16 cellular contexts compared by ENCODE assay signal in genomic region chr2:190634381-190634780, GRCh38.
"Had no signal": no experiment of that assay in that cellular context is flagged by ENCODE, and none has a peak within 500 bp of the region (broad histone marks: within the 10 kb centered on the region; RNA-seq: fewer than 3 reads in every experiment).

No MANE protein-coding gene starts in this region.

- DNase-seq: activated CD4-positive, alpha-beta T cell treated with anti-CD3 and anti-CD28 coated beads, Interleukin-2, amount 50 U/mL, for 1 hour; activated T-cell treated with anti-CD3 and anti-CD28 coated beads for 4 hours; dorsolateral prefrontal cortex; esophagus squamous epithelium; left colon; occipital lobe; psoas muscle; right lobe of liver; spleen; stimulated activated CD4-positive, alpha-beta T cell treated with anti-CD3 and anti-CD28 coated beads, Interleukin-1b, Interleukin-23, amount 100 ng/mL, for 48 hours; stimulated activated naive B cell treated with anti-CD40 and anti-IgM and Interleukin-4, amounts not matched to agents 10 μg/mL and 1 μg/mL and 100 μg/mL, for 72 hours; substantia nigra; T-helper 17 cell; trophoblast cell had no signal

- H3K4me3 ChIP-seq: dorsolateral prefrontal cortex, esophagus squamous epithelium, psoas muscle, right lobe of liver, spleen had no signal

- ATAC-seq: activated naive CD4-positive, alpha-beta T cell treated with anti-CD3 and anti-CD28 coated beads, Interleukin-2, amount 50 U/mL, for 72 hours; activated T-helper 17 cell treated with anti-CD3 and anti-CD28 coated beads, Interleukin-2, amount 50 U/mL, for 72 hours; left colon; psoas muscle; right lobe of liver; stimulated activated naive B cell treated with anti-CD40 and anti-IgM and Interleukin-4, amounts not matched to agents 10 μg/mL and 1 μg/mL and 100 μg/mL, for 72 hours; T-helper 17 cell had no signal
